ENCODE assay signal across 8 cellular contexts in the genomic region with DNA sequence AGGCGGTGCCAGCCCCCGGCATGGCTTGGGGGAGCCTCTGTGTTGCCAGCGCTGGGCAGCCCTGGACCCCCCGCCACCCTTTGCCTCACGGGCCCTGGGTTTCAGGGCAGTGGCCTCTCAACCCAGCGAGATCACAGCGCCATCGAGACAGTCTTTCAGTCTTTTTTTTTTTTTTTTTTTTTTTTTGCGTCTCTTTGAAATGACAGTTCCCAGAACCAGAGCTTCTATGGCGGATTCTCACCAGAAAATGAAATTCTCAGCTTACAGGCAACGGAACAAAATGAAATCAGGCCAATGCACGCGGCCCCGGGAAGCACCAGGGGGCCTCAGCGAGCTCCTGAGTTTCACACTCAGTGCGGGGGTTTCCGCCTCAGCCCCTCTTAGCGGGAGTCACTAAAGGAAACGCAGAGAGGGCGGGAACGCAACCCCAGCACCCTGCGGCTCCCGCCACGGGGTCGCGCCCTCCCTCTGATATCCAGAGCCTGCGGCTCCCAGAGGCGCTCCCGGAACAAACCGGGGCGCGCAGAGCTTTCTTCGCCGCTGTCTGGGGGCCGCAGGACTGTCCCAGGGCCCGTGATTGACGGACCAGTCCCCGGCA. TPM values are rescaled to one million over a fixed set of nuclear protein-coding genes. Genes with fewer than 3 reads are reported as not detected.
DNase-seq lines count a peak whose midpoint lies in the region; ATAC-seq and TF ChIP-seq lines count a peak whose summit lies in the region.

No MANE protein-coding gene starts in this region.

- H3K4me3 Mint-ChIP-seq in activated T-helper 2 cell treated with anti-CD3 and anti-CD28 coated beads, Interferon-gamma antibody, Interleukin-2, Interleukin-4, amounts not matched to agents 10 μg/mL and 5 μg/mL and 100 μg/mL, durations not matched to agents 14 hours and 24 hours and 36 hours (ENCODE audit: low read depth): peak overlapping the region; percentile 79
- peak overlapping the region; percentile 85 to 92 (median 86) for H3K4me3 Mint-ChIP-seq in nephron

- no peaks in the 10 kb centered on the region for H3K36me3 Mint-ChIP-seq in activated T-helper 2 cell treated with anti-CD3 and anti-CD28 coated beads, Interferon-gamma antibody, Interleukin-2, Interleukin-4, amounts not matched to agents 10 μg/mL and 5 μg/mL and 100 μg/mL, durations not matched to agents 14 hours and 24 hours and 36 hours (ENCODE audit: low read depth)
- no peaks in the 10 kb centered on the region for H3K36me3 Mint-ChIP-seq in nephron (ENCODE audit: low read depth)

- H3K4me2 ChIP-seq in PC-9: 0 out of 2 replicates have a peak overlapping the region, but pooled peaks have one; percentile 26

- H3K79me2 ChIP-seq in PC-9 (ENCODE audit: low read depth): no peaks in the 10 kb centered on the region

- no peak overlapping the region for H2AFZ ChIP-seq in PC-9

- ATAC-seq in HG03097 (IDR thresholded peaks at IDR 0.05; ENCODE audit: low FRiP score, unreplicated experiment): peak; percentile 67

- CTCF ChIA-PET in PC-9 (lab: Charles Lee): interaction anchor here (0.7 to 1.7 kb wide), 2 partner anchors 170 to 743 kb away, joined by 5 to 12 read pairs; no protein-coding TSS in a partner anchor

- no peaks in the 10 kb centered on the region for H3K27me3 ChIP-seq in PC-9 (ENCODE audit: insufficient read depth, low read depth)

- TF ChIP-seq CTCF in PC-9 (conservative IDR thresholded peaks at IDR 0.05) (peak; percentile 36; the same call in 1 of the 2 replicates), fibroblast of pulmonary artery (IDR thresholded peaks at IDR 0.05; ENCODE audit: low read length, missing control alignments) (peak; percentile 70), nephron (IDR thresholded peaks at IDR 0.05; ENCODE audit: unreplicated experiment in 3 of 3) (peak; percentile 64 to 76 (median 75))

- H3K36me3 ChIP-seq in PC-9 (ENCODE audit: low read depth): no peaks in the 10 kb centered on the region

- no peaks in the 10 kb centered on the region for H3K9me3 ChIP-seq in PC-9 (ENCODE audit: insufficient read depth, low read depth)

- H3K4me3 ChIP-seq in PC-9 (no peak overlapping the region), fibroblast of pulmonary artery (replicated peaks; ENCODE audit: low read depth, low read length) (peak overlapping the region; percentile 44)

- H3K27me3 Mint-ChIP-seq in activated T-helper 2 cell treated with anti-CD3 and anti-CD28 coated beads, Interferon-gamma antibody, Interleukin-2, Interleukin-4, amounts not matched to agents 10 μg/mL and 5 μg/mL and 100 μg/mL, durations not matched to agents 14 hours and 24 hours and 36 hours (ENCODE audit: low read depth): peaks cover 23% of the 10 kb centered on the region
- peaks cover 7% of the 10 kb centered on the region for H3K27me3 Mint-ChIP-seq in nephron (ENCODE audit: low read depth)

- no peaks in the 10 kb centered on the region for H4K20me1 ChIP-seq in PC-9 (ENCODE audit: insufficient read depth)

- peaks cover 9% of the 10 kb centered on the region for H3K4me1 Mint-ChIP-seq in activated T-helper 2 cell treated with anti-CD3 and anti-CD28 coated beads, Interferon-gamma antibody, Interleukin-2, Interleukin-4, amounts not matched to agents 10 μg/mL and 5 μg/mL and 100 μg/mL, durations not matched to agents 14 hours and 24 hours and 36 hours (ENCODE audit: low read depth)
- peaks cover 41% of the 10 kb centered on the region for H3K4me1 Mint-ChIP-seq in nephron

- peaks cover 2% of the 10 kb centered on the region; the same call in 1 of the 2 replicates for H3F3A ChIP-seq in PC-9 (ENCODE audit: insufficient read depth, low read depth)

- H3K27ac Mint-ChIP-seq in activated T-helper 2 cell treated with anti-CD3 and anti-CD28 coated beads, Interferon-gamma antibody, Interleukin-2, Interleukin-4, amounts not matched to agents 10 μg/mL and 5 μg/mL and 100 μg/mL, durations not matched to agents 14 hours and 24 hours and 36 hours: no peak overlapping the region
- H3K27ac Mint-ChIP-seq in nephron: peak overlapping the region; percentile 98 to 99 (median 99)

- no peak overlapping the region for H3K27ac ChIP-seq in PC-9

- DNase-seq in COLO829 (ENCODE audit: low spot score): peak; percentile 73
- peak in 1 of 2 experiments; percentile 43 for DNase-seq in PC-9
- DNase-seq in activated T-helper 2 cell treated with anti-CD3 and anti-CD28 coated beads, Interferon-gamma antibody, Interleukin-2, Interleukin-4, amounts not matched to agents 10 μg/mL and 5 μg/mL and 100 μg/mL, durations not matched to agents 14 hours and 24 hours and 36 hours (ENCODE audit: low spot score): peak; percentile 61
- peak; percentile 90 for DNase-seq in fibroblast of pulmonary artery (ENCODE audit: low read depth)
- peak; percentile 69 for DNase-seq in stimulated activated naive CD4-positive, alpha-beta T cell treated with Interleukin-2 at 50 U/mL for 16 hours (lab: John Stamatoyannopoulos, UW)
- no peak for DNase-seq in middle frontal gyrus (ENCODE audit: extremely low spot score, low spot score)

- H3K4me1 ChIP-seq in PC-9 (replicated peaks; ENCODE audit: insufficient read depth): peaks cover 16% of the 10 kb centered on the region

- BruUV-seq in PC-9 (replicated peaks; lab: Mats Ljungman, UMichigan): no TSS peak

- intact Hi-C loops in PC-9 (cut with micrococcal nuclease; ENCODE audit: unreplicated experiment): loop anchor here (2.0 to 5.0 kb wide), 2 partner anchors 124 to 169 kb away; a partner anchor contains a TSS
- intact Hi-C loops in activated T-helper 2 cell treated with anti-CD3 and anti-CD28 coated beads, Interferon-gamma antibody, Interleukin-2, Interleukin-4, amounts not matched to agents 10 μg/mL and 5 μg/mL and 100 μg/mL, durations not matched to agents 14 hours and 24 hours and 36 hours (cut with micrococcal nuclease): loop anchor here (2.0 to 10.0 kb wide), 4 partner anchors 125 to 351 kb away; a partner anchor contains a TSS

- POLR2A ChIA-PET in PC-9 (lab: Charles Lee; ENCODE audit: unreplicated experiment): interaction anchor here (0.6 to 0.7 kb wide), 2 partner anchors 180 to 181 kb away, joined by 3 read pairs; no protein-coding TSS in a partner anchor

- no peaks in the 10 kb centered on the region for H3K9me2 ChIP-seq in PC-9 (ENCODE audit: insufficient read depth)

- no peaks in the 10 kb centered on the region for H3K9me3 Mint-ChIP-seq in activated T-helper 2 cell treated with anti-CD3 and anti-CD28 coated beads, Interferon-gamma antibody, Interleukin-2, Interleukin-4, amounts not matched to agents 10 μg/mL and 5 μg/mL and 100 μg/mL, durations not matched to agents 14 hours and 24 hours and 36 hours
- H3K9me3 Mint-ChIP-seq in nephron: no peaks in the 10 kb centered on the region

RNA-seq across cellular contexts. Expression of a gene that starts 8.0 kb away (rescaled TPM):
- 43.1 and 51.8 TPM in 2 replicates for total RNA-seq in PC-9 (2021)
- total RNA-seq in activated T-helper 2 cell treated with anti-CD3 and anti-CD28 coated beads, Interferon-gamma antibody, Interleukin-2, Interleukin-4, amounts not matched to agents 10 μg/mL and 5 μg/mL and 100 μg/mL, durations not matched to agents 14 hours and 24 hours and 36 hours: 0.23 and 0.37 TPM in 2 replicates

Comparison
In these comparisons a context has a peak if more than half of its experiments do, and no peak if none do; other contexts are left out.
1. RNA of a gene that starts 8.0 kb away (total RNA-seq): 43.1 to 51.8 TPM in PC-9; 0.23 to 0.37 TPM in activated T-helper 2 cell treated with anti-CD3 and anti-CD28 coated beads, Interferon-gamma antibody, Interleukin-2, Interleukin-4, amounts not matched to agents 10 μg/mL and 5 μg/mL and 100 μg/mL, durations not matched to agents 14 hours and 24 hours and 36 hours; every median in the first group is over 10 times any median in the second.
2. Peak in every context shown above with its lines, with median percentiles within 50 percentile points of each other: CTCF ChIP-seq.